Comparison of ENCODE assay signal across 18 cellular contexts in the genomic region with DNA sequence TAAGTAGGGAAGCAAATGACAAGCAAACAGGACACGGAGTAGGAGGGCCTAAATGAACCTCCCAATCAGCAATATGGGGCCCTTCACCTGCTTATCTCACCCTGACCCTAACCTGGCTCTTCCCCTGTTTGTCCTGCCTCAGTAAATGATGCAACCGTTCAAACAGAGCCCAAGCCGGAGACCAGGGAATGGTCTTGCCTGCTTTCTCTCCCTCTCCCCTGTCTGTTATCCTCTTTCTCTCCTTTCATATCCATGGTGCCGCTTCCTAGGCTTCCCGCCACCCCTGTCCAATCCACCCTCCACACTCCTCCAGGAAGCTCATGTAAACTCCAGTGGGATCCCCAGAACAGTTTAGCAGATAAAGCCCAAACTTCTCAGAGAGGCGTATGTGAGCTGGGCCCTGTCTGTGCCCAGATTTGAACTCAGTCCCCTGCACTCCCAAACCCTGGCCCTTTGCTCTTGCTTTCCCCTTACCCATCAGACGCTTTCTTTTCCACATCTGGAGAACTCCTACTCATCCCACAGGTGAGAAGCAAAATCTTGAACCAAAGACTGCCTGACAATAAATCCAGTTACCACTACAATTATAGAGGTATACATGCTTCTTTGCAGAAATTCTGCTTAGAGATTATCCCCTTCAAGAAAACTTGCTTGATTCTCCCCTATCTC.
"Had no signal": no experiment of that assay in that cellular context is flagged by ENCODE, and none has a peak within 500 bp of the region (broad histone marks: within the 10 kb centered on the region; RNA-seq: fewer than 3 reads in every experiment).

No MANE protein-coding gene starts in this region.

- H3K36me3 ChIP-seq: heart left ventricle, ovary, right lobe of liver, tibial artery, upper lobe of right lung had no signal

- H3K36me3 Mint-ChIP-seq: stimulated activated memory B cell treated with anti-CD40 and anti-IgM and Interleukin-4, amounts not matched to agents 10 μg/mL and 1 μg/mL and 100 μg/mL, for 72 hours had no signal

- H3K4me3 ChIP-seq: coronary artery, dorsolateral prefrontal cortex, heart left ventricle, ovary, right lobe of liver, tibial artery, upper lobe of right lung had no signal

- H3K27me3 ChIP-seq: heart left ventricle, ovary, right lobe of liver, tibial artery, upper lobe of right lung had no signal

- H3K4me1 Mint-ChIP-seq: stimulated activated memory B cell treated with anti-CD40 and anti-IgM and Interleukin-4, amounts not matched to agents 10 μg/mL and 1 μg/mL and 100 μg/mL, for 72 hours had no signal

- H3K9me3 ChIP-seq: ovary, right lobe of liver had no signal

- DNase-seq: dorsolateral prefrontal cortex; effector CD8-positive, alpha-beta T cell; heart left ventricle; hypothalamus; kidney glomerular epithelial cell; mammary epithelial cell; naive thymus-derived CD8-positive, alpha-beta T cell; nucleus accumbens; ovary; retina; right lobe of liver; stimulated activated CD4-positive, alpha-beta T cell treated with anti-CD3 and anti-CD28 coated beads, Interleukin-1b, Interleukin-23, amount 100 ng/mL, for 48 hours; stimulated activated CD4-positive, alpha-beta T cell treated with anti-CD3 and anti-CD28 coated beads, Interleukin-4, amount 100 ng/mL, for 24 hours; tibial artery; upper lobe of right lung had no signal

- H3K27ac Mint-ChIP-seq: stimulated activated memory B cell treated with anti-CD40 and anti-IgM and Interleukin-4, amounts not matched to agents 10 μg/mL and 1 μg/mL and 100 μg/mL, for 72 hours; stimulated activated naive CD8-positive, alpha-beta T cell treated with anti-CD3 and anti-CD28 coated beads, Interleukin-15, Interleukin-2, amounts not matched to agents 100 ng/mL and 50 ng/mL, for 24 hours had no signal

- H3K4me3 Mint-ChIP-seq: naive thymus-derived CD8-positive, alpha-beta T cell; stimulated activated memory B cell treated with anti-CD40 and anti-IgM and Interleukin-4, amounts not matched to agents 10 μg/mL and 1 μg/mL and 100 μg/mL, for 72 hours; stimulated activated naive CD8-positive, alpha-beta T cell treated with anti-CD3 and anti-CD28 coated beads, Interleukin-15, Interleukin-2, amounts not matched to agents 100 ng/mL and 50 ng/mL, for 24 hours had no signal

- H3K4me1 ChIP-seq: heart left ventricle, right lobe of liver, tibial artery, upper lobe of right lung had no signal

- H3K27ac ChIP-seq: coronary artery, dorsolateral prefrontal cortex, heart left ventricle, ovary, right lobe of liver, tibial artery, upper lobe of right lung had no signal

- H3K27me3 Mint-ChIP-seq: naive thymus-derived CD8-positive, alpha-beta T cell; stimulated activated memory B cell treated with anti-CD40 and anti-IgM and Interleukin-4, amounts not matched to agents 10 μg/mL and 1 μg/mL and 100 μg/mL, for 72 hours; stimulated activated naive CD8-positive, alpha-beta T cell treated with anti-CD3 and anti-CD28 coated beads, Interleukin-15, Interleukin-2, amounts not matched to agents 100 ng/mL and 50 ng/mL, for 24 hours had no signal
